16 cellular contexts compared by ENCODE assay signal in the genomic region with DNA sequence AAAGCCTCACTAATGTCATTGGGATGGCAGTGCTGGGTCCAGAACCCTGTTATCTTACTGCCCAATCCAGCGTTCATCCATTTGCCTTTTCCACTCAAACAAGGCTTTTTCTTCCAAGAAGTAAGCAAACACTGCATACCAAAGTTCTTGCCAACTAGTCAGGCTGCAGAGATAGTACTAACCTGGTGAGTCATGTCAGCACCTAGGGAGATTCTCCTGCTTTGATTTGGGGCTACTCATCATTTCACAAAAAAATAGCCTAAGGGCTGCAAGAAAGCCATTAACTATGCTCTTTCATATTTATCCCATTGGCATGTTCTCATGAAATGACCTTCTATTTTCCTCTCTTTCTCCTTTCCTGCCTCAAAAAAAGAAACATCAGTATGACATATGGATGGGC.
DNase-seq lines count a peak whose midpoint lies in the region; ATAC-seq, FAIRE-seq and TF ChIP-seq lines count a peak whose summit lies in the region.
"Had no signal": no experiment of that assay in that cellular context is flagged by ENCODE, and none has a peak within 500 bp of the region (broad histone marks: within the 10 kb centered on the region; RNA-seq: fewer than 3 reads in every experiment).

No MANE protein-coding gene starts in this region.

- H2AK5ac ChIP-seq in mesendoderm (ENCODE audit: low read length): no peak overlapping the region

- H3K9ac ChIP-seq in mesendoderm (ENCODE audit: low read length): no peak overlapping the region

- in situ Hi-C loops in Caki2 (cut with HindIII; ENCODE audit: low pct_unique_long_range_greater_than_20kb, low sequenced_read_pairs): no loop called here

- H2BK15ac ChIP-seq in mesendoderm (replicated peaks; ENCODE audit: low read depth): no peak overlapping the region

- H3K18ac ChIP-seq in mesendoderm (ENCODE audit: low read length): no peak overlapping the region

- no peak overlapping the region for H4K8ac ChIP-seq in mesendoderm (ENCODE audit: low read depth, low read length)

- no peak overlapping the region for H3K56ac ChIP-seq in mesendoderm (ENCODE audit: low read length)

- H3K27me3 ChIP-seq in bronchial epithelial cell (ENCODE audit: control insufficient read depth, insufficient read depth, low read length): no peaks in the 10 kb centered on the region
- no peaks in the 10 kb centered on the region for H3K27me3 ChIP-seq in mesendoderm (ENCODE audit: insufficient read depth, low read length, poor library complexity)
- H3K27me3 ChIP-seq: BE2C, heart right ventricle had no signal

- no peak overlapping the region for H2BK120ac ChIP-seq in mesendoderm (ENCODE audit: low read depth, low read length)

- H3K36me3 ChIP-seq in bronchial epithelial cell (ENCODE audit: control insufficient read depth, insufficient read depth, low read length) (no peaks in the 10 kb centered on the region), mesendoderm (ENCODE audit: control insufficient read depth, insufficient read depth, low read length) (no peaks in the 10 kb centered on the region)
- H3K36me3 ChIP-seq: BE2C, heart right ventricle, WERI-Rb-1 had no signal

- no peak overlapping the region for H3K4me2 ChIP-seq in mesendoderm (ENCODE audit: low read length)

- H3K23ac ChIP-seq in mesendoderm (ENCODE audit: low read length): no peak overlapping the region

- no peaks in the 10 kb centered on the region for H3K79me1 ChIP-seq in mesendoderm (ENCODE audit: low read length)

- FAIRE-seq in bronchial epithelial cell (lab: Jason Lieb, UNC): no peak
- FAIRE-seq: GM12891, HepG2 had no signal

- H3K27ac ChIP-seq in mesendoderm (ENCODE audit: low read depth, low read length): no peak overlapping the region
- H3K27ac ChIP-seq: heart right ventricle, WERI-Rb-1 had no signal

- TF ChIP-seq CTCF in bronchial epithelial cell (IDR thresholded peaks at IDR 0.05; ENCODE audit: insufficient read depth, low read length, severe bottlenecking): no peak

- no peaks in the 10 kb centered on the region for H3K4me1 ChIP-seq in mesendoderm (ENCODE audit: control insufficient read depth, low read depth, low read length)

- no peak overlapping the region for H4K5ac ChIP-seq in mesendoderm (ENCODE audit: low read length)

- no peaks in the 10 kb centered on the region for H3K79me2 ChIP-seq in mesendoderm (ENCODE audit: control insufficient read depth, insufficient read depth, low read length)

- DNase-seq in Caki2 (ENCODE audit: low read depth): peak; percentile 33
- peak; percentile 96 for DNase-seq in NCI-H226
- DNase-seq in bronchial epithelial cell (ENCODE audit: low read depth): peak; percentile 85
- peak; percentile 35 for DNase-seq in mesendoderm
- DNase-seq in T-helper 9 cell: no peak
- DNase-seq: BE2C; heart right ventricle; left cardiac atrium; NCI-H1105; stimulated activated CD4-positive, alpha-beta T cell treated with anti-CD3 and anti-CD28 coated beads, Interleukin-15, amount 100 ng/mL, for 24 hours; WERI-Rb-1 had no signal

- ATAC-seq in GM18907 (IDR thresholded peaks at IDR 0.05; ENCODE audit: unreplicated experiment) (no peak), GM19324 (IDR thresholded peaks at IDR 0.05; ENCODE audit: low FRiP score, unreplicated experiment) (no peak), GM18520 (IDR thresholded peaks at IDR 0.05; ENCODE audit: unreplicated experiment) (no peak)
- ATAC-seq: heart right ventricle, HepG2 had no signal

- no CpG with 5 or more reads among the region's 1 CpG for WGBS in mesendoderm (ENCODE audit: extremely low coverage, insufficient coverage, low lambda C conversion rate)

- no peak overlapping the region for H2BK5ac ChIP-seq in mesendoderm (ENCODE audit: low read length)

- no peak overlapping the region for H3K4ac ChIP-seq in mesendoderm (ENCODE audit: low read depth, low read length)

- H3K4me3 ChIP-seq in bronchial epithelial cell (ENCODE audit: low read depth, low read length): no peak overlapping the region
- no peak overlapping the region for H3K4me3 ChIP-seq in mesendoderm (ENCODE audit: low read length)
- H3K4me3 ChIP-seq: heart right ventricle had no signal
